Comparison of ENCODE assay signal across 9 cellular contexts in the genomic region with DNA sequence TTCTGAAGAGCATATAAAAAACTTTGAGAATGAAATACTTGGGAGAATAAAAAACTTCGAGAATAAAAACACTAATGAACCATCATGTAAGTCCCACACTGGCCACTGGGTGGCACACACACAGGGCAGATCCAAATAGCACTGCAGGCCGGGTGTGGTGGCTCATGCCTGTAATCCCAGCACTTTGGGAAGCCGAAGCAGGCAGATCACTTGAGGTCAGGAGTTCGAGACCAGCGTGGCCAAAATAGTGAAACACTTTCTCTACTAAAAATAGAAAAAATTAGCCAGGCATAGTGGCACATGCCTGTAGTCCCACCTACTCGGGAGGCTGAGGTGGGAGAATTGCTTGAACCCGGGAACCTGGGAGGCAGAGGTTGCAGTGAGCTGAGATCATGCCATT. TPM values are rescaled to one million over a fixed set of nuclear protein-coding genes. Genes with fewer than 3 reads are reported as not detected.
DNase-seq lines count a peak whose midpoint lies in the region; ATAC-seq, FAIRE-seq and TF ChIP-seq lines count a peak whose summit lies in the region.
"Not testable (repeated sequence)": the region's sequence is repeated elsewhere in the genome, so short reads cannot be mapped to it uniquely, and the experiment has no call there.
"Had no signal": no experiment of that assay in that cellular context is flagged by ENCODE, and none has a peak within 500 bp of the region (broad histone marks: within the 10 kb centered on the region; RNA-seq: fewer than 3 reads in every experiment).

No MANE protein-coding gene starts in this region.

- intact Hi-C loops in Caco-2 (cut with micrococcal nuclease; ENCODE audit: unreplicated experiment), result loop anchor here (1.0 kb wide), 2 partner anchors 83 to 165 kb away; no protein-coding TSS in a partner anchor
- intact Hi-C loops in K562 (cut with micrococcal nuclease), result loop anchor here (5.0 kb wide), 1 partner anchor 82 kb away; no protein-coding TSS in a partner anchor
- intact Hi-C loops in Right ventricle myocardium superior (cut with DNase I), result not testable (repeated sequence)

- H2AFZ ChIP-seq in K562 (ENCODE audit: low read depth, low read length), result not testable (repeated sequence)

- not testable (repeated sequence) for H3K79me2 ChIP-seq in K562 (ENCODE audit: control insufficient read depth, insufficient read depth, low read length)

- FAIRE-seq in K562 (lab: Jason Lieb, UNC), result peak; percentile 89

- not testable (repeated sequence) for H4K20me1 ChIP-seq in K562 (replicated peaks; ENCODE audit: control insufficient read depth, insufficient read depth, low read length)

- H3K4me1 ChIP-seq in Caco-2; NT2/D1 (ENCODE audit: insufficient read depth, insufficient read length); K562 (replicated peaks in 1 of 2; ENCODE audit: control insufficient read depth in 2 of 2, insufficient read depth in 2 of 2, low read length in 2 of 2): not testable (repeated sequence)

- TF ChIP-seq RAD21 in K562 (CRISPR knock-in tag; conservative IDR thresholded peaks at IDR 0.05 in 1 of 2, IDR thresholded peaks at IDR 0.05 in 1 of 2), result peak in 1 of 2 experiments; percentile 64; a peak in 2 of 4 replicates

- not testable (repeated sequence) for H3K36me3 Mint-ChIP-seq in Caco-2 (ENCODE audit: insufficient read depth, unreplicated experiment); stimulated activated effector memory CD8-positive, alpha-beta T cell treated with anti-CD3 and anti-CD28 coated beads, Interleukin-12 subunit alpha, Interleukin-12 subunit beta, amount 100 ng/mL, for 72 hours
- H3K36me3 Mint-ChIP-seq in nephron progenitor cell (ENCODE audit: low read depth), result peaks cover 35% of the 10 kb centered on the region

- TF ChIP-seq EP300 in K562 (IDR thresholded peaks at IDR 0.05; ENCODE audit: low read length), result not testable (repeated sequence)

- not testable (repeated sequence) for H3K36me3 ChIP-seq in Caco-2 (ENCODE audit: control insufficient read depth, insufficient read depth, low read length); K562 (ENCODE audit: control insufficient read depth, insufficient read depth, low read length)
- peaks cover 54% of the 10 kb centered on the region for H3K36me3 ChIP-seq in NT2/D1 (ENCODE audit: insufficient read depth, insufficient read length, low read length)

- in situ Hi-C loops in K562 (cut with MboI), result not testable (repeated sequence)

- DNase-seq in Caco-2 (peak; percentile 67 to 68), HL-60 (ENCODE audit: low read depth in 1 of 2, low spot score in 1 of 2) (peak in 1 of 2 experiments; percentile 59), NT2/D1 (ENCODE audit: low read depth, low spot score) (peak; percentile 67), K562 (ENCODE audit: extremely low read depth in 1 of 4, low spot score in 3 of 4) (peak; percentile 48 to 72 (median 52)), Right ventricle myocardium superior (peak; percentile 81), nephron progenitor cell (peak; percentile 40)
- peak; percentile 10 to 36 for DNase-seq in activated CD4-positive, alpha-beta T cell treated with anti-CD3 and anti-CD28 coated beads for 24 hours (ENCODE audit: low read depth in 2 of 2)
- peak; percentile 18 to 62 for DNase-seq in stimulated activated effector memory CD8-positive, alpha-beta T cell treated with anti-CD3 and anti-CD28 coated beads, Interleukin-12 subunit alpha, Interleukin-12 subunit beta, amount 100 ng/mL, for 72 hours (ENCODE audit: low spot score in 2 of 2)

- peaks cover 17% of the 10 kb centered on the region for H3K9me3 Mint-ChIP-seq in Caco-2 (ENCODE audit: unreplicated experiment)
- H3K9me3 Mint-ChIP-seq in nephron progenitor cell, result peaks cover 33% of the 10 kb centered on the region
- not testable (repeated sequence) for H3K9me3 Mint-ChIP-seq in stimulated activated effector memory CD8-positive, alpha-beta T cell treated with anti-CD3 and anti-CD28 coated beads, Interleukin-12 subunit alpha, Interleukin-12 subunit beta, amount 100 ng/mL, for 72 hours

- CTCF ChIA-PET in Caco-2 (lab: Charles Lee), result interaction anchor here (2.2 kb wide), 1 partner anchor 83 kb away, joined by 12 read pairs; no protein-coding TSS in a partner anchor
- CTCF ChIA-PET in K562 (lab: Yijun Ruan, JAX; ENCODE audit: low intra/inter-chr PET ratio), result not testable (repeated sequence)

- H3K27me3 ChIP-seq in Caco-2 (replicated peaks; ENCODE audit: control insufficient read depth, insufficient read depth, low read length); HL-60 (ENCODE audit: insufficient read depth, poor library complexity, severe bottlenecking); NT2/D1 (ENCODE audit: insufficient read depth, insufficient read length); K562 (ENCODE audit: control insufficient read depth in 2 of 2, insufficient read depth in 2 of 2, low read length in 2 of 2): not testable (repeated sequence)

- not testable (repeated sequence) for BruUV-seq in Caco-2 (replicated peaks; lab: Mats Ljungman, UMichigan); K562 (replicated peaks; lab: Mats Ljungman, UMichigan)

- TF ChIP-seq POLR2A in K562 (conservative IDR thresholded peaks at IDR 0.05), result not testable (repeated sequence)

- not testable (repeated sequence) for H3K9me1 ChIP-seq in K562 (ENCODE audit: control insufficient read depth, insufficient read depth, low read length)

- not testable (repeated sequence) for H3K4me3 ChIP-seq in Caco-2 (ENCODE audit: low read depth, low read length); HL-60 (replicated peaks; ENCODE audit: insufficient read depth, low read length); NT2/D1 (ENCODE audit: insufficient read length, low read depth); K562

- peaks cover 22% of the 10 kb centered on the region for H3K9me3 ChIP-seq in Caco-2
- not testable (repeated sequence) for H3K9me3 ChIP-seq in NT2/D1 (ENCODE audit: insufficient read depth, low read length); K562 (replicated peaks; ENCODE audit: control insufficient read depth, insufficient read depth, low read depth, low read length)

- not testable (repeated sequence) for H3K27me3 Mint-ChIP-seq in Caco-2 (ENCODE audit: insufficient read depth, unreplicated experiment)
- peaks cover 18% of the 10 kb centered on the region for H3K27me3 Mint-ChIP-seq in nephron progenitor cell (ENCODE audit: low read depth, poor library complexity)

- POLR2A ChIA-PET in Caco-2 (lab: Charles Lee), result not testable (repeated sequence)
- POLR2A ChIA-PET in K562 (lab: Yijun Ruan, JAX), result interaction anchor here (0.6 to 1.1 kb wide), 3 partner anchors 8 to 152 kb away, joined by 3 read pairs; no protein-coding TSS in a partner anchor

- H3K27ac Mint-ChIP-seq in Caco-2 (ENCODE audit: unreplicated experiment); nephron progenitor cell; stimulated activated effector memory CD8-positive, alpha-beta T cell treated with anti-CD3 and anti-CD28 coated beads, Interleukin-12 subunit alpha, Interleukin-12 subunit beta, amount 100 ng/mL, for 72 hours: not testable (repeated sequence)

- WGBS in K562 (ENCODE audit: insufficient coverage, low coverage, missing lambda C conversion rate), result 18% methylated on average over 7 of the region's 7 CpGs

- H3K9ac ChIP-seq in NT2/D1 (ENCODE audit: insufficient read length, low read depth); K562 (ENCODE audit: insufficient read depth in 1 of 2, low read depth in 2 of 2, low read length in 2 of 2): not testable (repeated sequence)

- not testable (repeated sequence) for H3K4me3 Mint-ChIP-seq in Caco-2 (ENCODE audit: unreplicated experiment); nephron progenitor cell; stimulated activated effector memory CD8-positive, alpha-beta T cell treated with anti-CD3 and anti-CD28 coated beads, Interleukin-12 subunit alpha, Interleukin-12 subunit beta, amount 100 ng/mL, for 72 hours

- ATAC-seq in K562, result peak; percentile 85
- ATAC-seq in Right ventricle myocardium superior (ENCODE audit: poor library complexity), result peak; percentile 39
- peak; percentile 50 for ATAC-seq in stimulated activated effector memory CD8-positive, alpha-beta T cell treated with anti-CD3 and anti-CD28 coated beads, Interleukin-12 subunit alpha, Interleukin-12 subunit beta, amount 100 ng/mL, for 72 hours

- H3K4me1 Mint-ChIP-seq in Caco-2 (ENCODE audit: low read depth, unreplicated experiment); nephron progenitor cell: not testable (repeated sequence)
- H3K4me1 Mint-ChIP-seq in stimulated activated effector memory CD8-positive, alpha-beta T cell treated with anti-CD3 and anti-CD28 coated beads, Interleukin-12 subunit alpha, Interleukin-12 subunit beta, amount 100 ng/mL, for 72 hours, result peaks cover 10% of the 10 kb centered on the region

- H3K4me2 ChIP-seq in K562 (ENCODE audit: insufficient read depth, low read length), result not testable (repeated sequence)

- TF ChIP-seq CTCF in Caco-2 (IDR thresholded peaks at IDR 0.05; ENCODE audit: insufficient read depth in 1 of 2, low read depth in 1 of 2, low read length in 1 of 2, severe bottlenecking in 1 of 2, unreplicated experiment in 1 of 2) (peak; percentile 49 to 57), HL-60 (IDR thresholded peaks at IDR 0.05; ENCODE audit: insufficient read depth, low read length) (peak; percentile 38), K562 (IDR thresholded peaks at IDR 0.05 in 2 of 3, conservative IDR thresholded peaks at IDR 0.05 in 1 of 3; ENCODE audit: insufficient read depth in 2 of 3, low read depth in 1 of 3, low read length in 3 of 3) (peak; percentile 60 to 71 (median 62); a peak in 5 of 6 replicates), nephron progenitor cell (IDR thresholded peaks at IDR 0.05) (peak; percentile 35)

- not testable (repeated sequence) for H3K27ac ChIP-seq in HL-60 (replicated peaks); K562 (ENCODE audit: extremely low read depth, low read depth, low read length)

RNA-seq across cellular contexts. Expression of a gene that starts 28.5 kb away (rescaled TPM):
- total RNA-seq in Caco-2 (2022) (0.43 and 0.95 TPM in 2 replicates), K562 (2014; rRNA removed) (0.05 and 0.08 TPM in 2 replicates), K562 (2014; rRNA removed; fragmentation: Illumina TruSeq; extraction: Trizol) (0.03 and 0.07 TPM in 2 replicates), K562 (2015; rRNA removed; fragmentation: Illumina TruSeq; extraction: Trizol) (0.07 and 0.15 TPM in 2 replicates), K562 (2021) (0.07 and 0.13 TPM in 2 replicates), Right ventricle myocardium superior (114 TPM)
- total RNA-seq in K562 (2011; cell fraction: chromatin; rRNA removed; ENCODE audit: low replicate concordance), result 0.23 and 0.32 TPM in 2 replicates
- 0.13 and 0.33 TPM in 2 replicates for total RNA-seq in K562 (2011; cell fraction: nucleolus; rRNA removed)
- total RNA-seq in K562 (2011; cell fraction: nucleoplasm; rRNA removed), result 0.23 and 0.37 TPM in 2 replicates
- polyA plus RNA-seq in K562 (2011; rRNA removed) (0.07 and 0.20 TPM in 2 replicates), K562 (2014; fragmentation: Illumina TruSeq; extraction: Trizol) (0.04 and 0.08 TPM in 2 replicates), K562 (2014; fragmentation: Nextera tagmentation; extraction: Ambion mirVana) (not detected), K562 (2014; rRNA removed) (0.09 and 1.0 TPM in 2 replicates)
- 0.12 and 0.39 TPM in 2 replicates for polyA plus RNA-seq in K562 (2011; cell fraction: cytosol; rRNA removed)
- 0.20 and 0.25 TPM in 2 replicates for polyA plus RNA-seq in K562 (2011; cell fraction: nucleus; rRNA removed)
- 0.12 and 0.26 TPM in 2 replicates for polyA plus RNA-seq in K562 (2012)
- polyA minus RNA-seq in K562 (2011; rRNA and poly(A)+ RNA removed), result 0.03 and 0.07 TPM in 2 replicates
- 0.18 TPM in 1 of 2 replicates, not detected in the other for polyA minus RNA-seq in K562 (2011; cell fraction: cytosol; rRNA and poly(A)+ RNA removed)
- polyA minus RNA-seq in K562 (2011; cell fraction: nucleus; rRNA and poly(A)+ RNA removed), result 0.22 and 0.27 TPM in 2 replicates

RNA-seq across cellular contexts. Expression of a gene that starts 38.8 kb away (rescaled TPM):
- not detected in 2 replicates for total RNA-seq in Caco-2 (2022)
- total RNA-seq in K562 (2011; cell fraction: chromatin; rRNA removed; ENCODE audit: low replicate concordance), result 0.14 TPM in 1 of 2 replicates, not detected in the other
- 0.26 TPM in 1 of 2 replicates, not detected in the other for total RNA-seq in K562 (2011; cell fraction: nucleolus; rRNA removed)
- total RNA-seq in K562 (2011; cell fraction: nucleoplasm; rRNA removed), result 0.15 TPM in 1 of 2 replicates, not detected in the other
- total RNA-seq in K562 (2014; rRNA removed), result not detected in 2 replicates
- total RNA-seq in K562 (2014; rRNA removed; fragmentation: Illumina TruSeq; extraction: Trizol), result not detected in 2 replicates
- total RNA-seq in K562 (2015; rRNA removed; fragmentation: Illumina TruSeq; extraction: Trizol), result not detected in 2 replicates
- not detected in 2 replicates for total RNA-seq in K562 (2021)
- not detected in 2 replicates for polyA plus RNA-seq in K562 (2011; rRNA removed)
- 0.06 TPM in 1 of 2 replicates, not detected in the other for polyA plus RNA-seq in K562 (2011; cell fraction: cytosol; rRNA removed)
- 0.06 TPM in 1 of 2 replicates, not detected in the other for polyA plus RNA-seq in K562 (2011; cell fraction: nucleus; rRNA removed)
- polyA plus RNA-seq in K562 (2012), result not detected in 2 replicates
- polyA plus RNA-seq in K562 (2014; fragmentation: Illumina TruSeq; extraction: Trizol), result not detected in 2 replicates
- polyA plus RNA-seq in K562 (2014; fragmentation: Nextera tagmentation; extraction: Ambion mirVana), result under 1 TPM in 1 of 2 experiments, not detected in 1; 0.04 TPM
- not detected in 2 replicates for polyA plus RNA-seq in K562 (2014; rRNA removed)
- polyA minus RNA-seq in K562 (2011; rRNA and poly(A)+ RNA removed), result not detected in 2 replicates
- not detected in 2 replicates for polyA minus RNA-seq in K562 (2011; cell fraction: cytosol; rRNA and poly(A)+ RNA removed)
- not detected in 2 replicates for polyA minus RNA-seq in K562 (2011; cell fraction: nucleus; rRNA and poly(A)+ RNA removed)
- 0.46 TPM for total RNA-seq in Right ventricle myocardium superior
- total RNA-seq: natural killer cell treated with Interleukin-12 subunit alpha and Interleukin-12 subunit beta and Interleukin-15 and Interleukin-18, amount 100 ng/mL, for 72 hours had no signal

Comparison
In these comparisons a context has a peak if more than half of its experiments do, and no peak if none do; other contexts are left out.
1. RNA of a gene that starts 28.5 kb away (total RNA-seq): 114 TPM in Right ventricle myocardium superior (single experiment); 0.43 to 0.95 TPM in Caco-2 and 0.03 to 0.37 TPM in K562; every median in the first group is over 10 times any median in the second.
2. Peak in every context shown above with its lines, with median percentiles within 50 percentile points of each other: CTCF ChIP-seq and ATAC-seq.